In the genomic region with DNA sequence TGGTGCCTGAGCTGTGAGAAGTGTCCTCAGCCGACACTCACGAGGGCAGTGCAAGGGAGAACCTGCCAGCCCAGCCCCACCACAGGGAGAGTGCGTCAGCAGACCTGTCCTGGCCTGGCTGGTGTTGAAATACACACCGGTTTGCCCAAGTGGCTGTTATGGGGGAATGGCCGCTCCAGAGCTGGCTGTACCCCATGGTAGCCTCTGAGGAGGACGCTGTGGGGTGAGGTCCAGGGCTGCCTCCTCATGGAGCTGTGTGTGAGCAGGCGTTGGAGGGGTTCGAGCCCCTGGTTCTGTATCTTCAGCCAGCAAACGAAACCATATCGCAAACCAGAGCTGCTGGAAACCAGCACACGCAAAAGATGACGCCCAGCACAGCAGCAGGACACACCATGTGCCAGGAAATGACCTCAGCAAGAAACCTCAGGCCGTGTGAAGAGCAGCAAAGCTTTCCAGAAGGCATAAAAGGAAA, we compare ENCODE assay signal across 8 cellular contexts. TPM values are rescaled to one million over a fixed set of nuclear protein-coding genes. Genes with fewer than 3 reads are reported as not detected.
DNase-seq lines count a peak whose midpoint lies in the region; ATAC-seq and TF ChIP-seq lines count a peak whose summit lies in the region.

No MANE protein-coding gene starts in this region.

- CTCF ChIA-PET in IMR-90 (lab: Yijun Ruan, JAX): no interaction called here

- no peak overlapping the region for H3K9ac ChIP-seq in IMR-90 (ENCODE audit: low read depth, low read length)

- no peak overlapping the region for H2BK5ac ChIP-seq in IMR-90 (ENCODE audit: low read depth, low read length, poor library complexity, severe bottlenecking)

- no peak overlapping the region for H2BK15ac ChIP-seq in IMR-90 (ENCODE audit: low read depth, low read length)

- H4K5ac ChIP-seq in IMR-90 (ENCODE audit: low read depth, low read length): no peak overlapping the region

- no peaks in the 10 kb centered on the region for H3K27me3 Mint-ChIP-seq in osteocyte (ENCODE audit: unreplicated experiment)

- peaks cover 0 to 4% of the 10 kb centered on the region in 2 experiments; a peak in 2 of 4 replicates for H3K79me1 ChIP-seq in IMR-90 (ENCODE audit: low read depth in 1 of 2, low read length in 2 of 2)

- H4K91ac ChIP-seq in IMR-90 (ENCODE audit: insufficient read depth, low read depth, low read length): no peak overlapping the region

- no peak overlapping the region for H3K27ac Mint-ChIP-seq in osteocyte (ENCODE audit: unreplicated experiment)

- no peak overlapping the region for H2BK120ac ChIP-seq in IMR-90 (ENCODE audit: low read depth, low read length)

- peak overlapping the region; percentile 40 for H2AK9ac ChIP-seq in IMR-90 (replicated peaks; ENCODE audit: low read depth, low read length, poor library complexity)

- H3K36me3 ChIP-seq in IMR-90 (ENCODE audit: control insufficient read depth, insufficient read depth, low read length): peaks cover 24% of the 10 kb centered on the region

- peak; percentile 65 for DNase-seq in IMR-90
- DNase-seq in astrocyte of the spinal cord (ENCODE audit: low read depth, low spot score): peak; percentile 86
- DNase-seq in right cardiac atrium: peak; percentile 78 to 82 (median 82)
- peak; percentile 73 for DNase-seq in stromal cell of bone marrow (ENCODE audit: low read depth)
- DNase-seq in osteocyte (ENCODE audit: extremely low spot score, unreplicated experiment): no peak
- no peak for DNase-seq in NCI-H345 (lab: John Stamatoyannopoulos, UW)
- DNase-seq in dedifferentiated amniotic fluid mesenchymal stem cell (ENCODE audit: extremely low spot score): no peak
- no peak for DNase-seq in NCI-H1048 (lab: John Stamatoyannopoulos, UW)

- H3K27me3 ChIP-seq in IMR-90 (ENCODE audit: control insufficient read depth, insufficient read depth, low read length) (no peaks in the 10 kb centered on the region), right cardiac atrium (ENCODE audit: control insufficient read depth, insufficient read depth) (no peaks in the 10 kb centered on the region)

- no peaks in the 10 kb centered on the region; the same call in 1 of the 2 replicates for H3K9me1 ChIP-seq in IMR-90 (ENCODE audit: insufficient read depth, low read length)

- H3K14ac ChIP-seq in IMR-90 (replicated peaks; ENCODE audit: low read depth, low read length): no peak overlapping the region; the same call in 1 of the 2 replicates

- no peaks in the 10 kb centered on the region for H4K20me1 ChIP-seq in IMR-90 (ENCODE audit: insufficient read depth, low read length)

- TF ChIP-seq RAD21 in IMR-90 (IDR thresholded peaks at IDR 0.05; ENCODE audit: low read length): no peak

- H2AK5ac ChIP-seq in IMR-90 (ENCODE audit: low read depth, low read length): no peak overlapping the region

- in situ Hi-C loops in IMR-90 (cut with MboI; ENCODE audit: low sequenced_read_pairs): no loop called here
- in situ Hi-C loops in astrocyte of the spinal cord (cut with HindIII; ENCODE audit: low sequenced_read_pairs): no loop called here

- H3K4me3 Mint-ChIP-seq in osteocyte (ENCODE audit: unreplicated experiment): no peak overlapping the region

- H2BK20ac ChIP-seq in IMR-90 (ENCODE audit: low read depth, low read length): no peak overlapping the region

- POLR2A ChIA-PET in IMR-90 (lab: Charles Lee; ENCODE audit: unreplicated experiment): no interaction called here

- no peak for TF ChIP-seq POLR2A in IMR-90 (IDR thresholded peaks at IDR 0.05; ENCODE audit: low read depth, low read length)

- no peak overlapping the region for H3K27ac ChIP-seq in IMR-90 (ENCODE audit: insufficient read depth, low read length)
- peak overlapping the region; percentile 85 for H3K27ac ChIP-seq in right cardiac atrium (ENCODE audit: low read length)

- TF ChIP-seq CTCF in IMR-90 (conservative IDR thresholded peaks at IDR 0.05; ENCODE audit: low read depth, low read length): no peak
- no peak for TF ChIP-seq CTCF in astrocyte of the spinal cord (IDR thresholded peaks at IDR 0.05; ENCODE audit: low read depth, low read length)
- no peak for TF ChIP-seq CTCF in osteocyte (IDR thresholded peaks at IDR 0.05)

- 91% methylated on average over 6 of the region's 13 CpGs; no CpG with 5 or more reads in 1 of the 2 experiments for WGBS in IMR-90 (ENCODE audit: extremely low coverage in 2 of 2, insufficient read length in 1 of 2), 2 experiments
- WGBS in right cardiac atrium: 24% methylated on average over 13 of the region's 13 CpGs

- BruUV-seq in IMR-90 (replicated peaks; lab: Mats Ljungman, UMichigan): no TSS peak

- no peak overlapping the region for H3K4me2 ChIP-seq in IMR-90 (ENCODE audit: low read depth, low read length)

- H3K9me3 ChIP-seq in IMR-90 (ENCODE audit: control insufficient read depth, insufficient read depth, low read length) (no peaks in the 10 kb centered on the region), right cardiac atrium (ENCODE audit: control insufficient read depth, low read length) (no peaks in the 10 kb centered on the region)

- dilution Hi-C loops in IMR-90 (cut with HindIII; ENCODE audit: low sequenced_read_pairs, unreplicated experiment): no loop called here

- H3K4me1 ChIP-seq in IMR-90 (ENCODE audit: control insufficient read depth, insufficient read depth, low read length) (no peaks in the 10 kb centered on the region), right cardiac atrium (ENCODE audit: control insufficient read depth, insufficient read depth, low read length) (peaks cover 7% of the 10 kb centered on the region)

- no peak overlapping the region for H3K4ac ChIP-seq in IMR-90 (ENCODE audit: low read depth, low read length)

- H3K36me3 Mint-ChIP-seq in osteocyte (ENCODE audit: unreplicated experiment): peaks cover 8% of the 10 kb centered on the region

- ATAC-seq in IMR-90 (ENCODE audit: low read depth) (no peak), right cardiac atrium (peak; percentile 70 to 75)

- no peak overlapping the region for H3K4me3 ChIP-seq in IMR-90 (ENCODE audit: insufficient read depth, low read depth, low read length)
- no peak overlapping the region for H3K4me3 ChIP-seq in astrocyte of the spinal cord (ENCODE audit: low read depth, low read length)
- H3K4me3 ChIP-seq in right cardiac atrium (ENCODE audit: low read length): no peak overlapping the region

- H3K18ac ChIP-seq in IMR-90 (ENCODE audit: low read depth, low read length): no peak overlapping the region

- H4K8ac ChIP-seq in IMR-90 (ENCODE audit: low read depth in 2 of 2, low read length in 2 of 2): no peak overlapping the region

- H3K4me1 Mint-ChIP-seq in osteocyte (ENCODE audit: unreplicated experiment): peaks cover 2% of the 10 kb centered on the region

- H3K23ac ChIP-seq in IMR-90 (ENCODE audit: low read depth, low read length): no peak overlapping the region

- H2AFZ ChIP-seq in IMR-90 (replicated peaks; ENCODE audit: low read length, poor library complexity): no peak overlapping the region

- intact Hi-C loops in IMR-90 (cut with micrococcal nuclease) (no loop called here), right cardiac atrium (cut with DNase I) (no loop called here)

- no peaks in the 10 kb centered on the region for H3K9me3 Mint-ChIP-seq in osteocyte (ENCODE audit: unreplicated experiment)

- H3K56ac ChIP-seq in IMR-90 (ENCODE audit: extremely low read depth, insufficient read depth, low read length): no peak overlapping the region

TF ChIP-seq in IMR-90, 13 proteins besides CTCF, POLR2A, EP300 and RAD21:
- TF ChIP-seq, protein P1, sequence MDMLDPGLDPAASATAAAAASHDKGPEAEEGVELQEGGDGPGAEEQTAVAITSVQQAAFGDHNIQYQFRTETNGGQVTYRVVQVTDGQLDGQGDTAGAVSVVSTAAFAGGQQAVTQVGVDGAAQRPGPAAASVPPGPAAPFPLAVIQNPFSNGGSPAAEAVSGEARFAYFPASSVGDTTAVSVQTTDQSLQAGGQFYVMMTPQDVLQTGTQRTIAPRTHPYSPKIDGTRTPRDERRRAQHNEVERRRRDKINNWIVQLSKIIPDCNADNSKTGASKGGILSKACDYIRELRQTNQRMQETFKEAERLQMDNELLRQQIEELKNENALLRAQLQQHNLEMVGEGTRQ (IDR thresholded peaks at IDR 0.05; ENCODE audit: low read depth, low read length): 0 out of 2 replicates have a peak, but pooled peaks have one; percentile 27
- TF ChIP-seq CHD1 (IDR thresholded peaks at IDR 0.05; ENCODE audit: low read depth, low read length) (no peak), SMC3 (IDR thresholded peaks at IDR 0.05; ENCODE audit: low read depth, low read length) (no peak), MAFK (IDR thresholded peaks at IDR 0.05; ENCODE audit: low read depth, low read length) (no peak), FOS (IDR thresholded peaks at IDR 0.05; ENCODE audit: low read depth, low read length) (no peak), NFE2L2 (IDR thresholded peaks at IDR 0.05; ENCODE audit: low read depth, low read length) (no peak)

RNA-seq across cellular contexts. Expression of a gene that starts 9.3 kb away (rescaled TPM):
- total RNA-seq in IMR-90 (2012; rRNA removed) (3.9 and 5.3 TPM in 2 replicates), right cardiac atrium (100 to 1,000 TPM; 115 to 134 (median 125) TPM), osteocyte (12.6 and 13.6 TPM in 2 replicates)
- polyA plus RNA-seq in IMR-90 (2012; rRNA removed) (15.7 and 25.8 TPM in 2 replicates), right cardiac atrium (43.1 TPM)
- 10.3 and 41.0 TPM in 2 replicates for polyA plus RNA-seq in IMR-90 (2012; cell fraction: cytosol; rRNA removed)
- polyA plus RNA-seq in IMR-90 (2012; cell fraction: nucleus; rRNA removed; ENCODE audit: low replicate concordance): 48.7 and 143 TPM in 2 replicates

Comparison
In these comparisons a context has a peak if more than half of its experiments do, and no peak if none do; other contexts are left out.
1. DNase-seq: peak in IMR-90 (single experiment), astrocyte of the spinal cord (single experiment), right cardiac atrium (3 of 3) and stromal cell of bone marrow (single experiment); none in osteocyte (single experiment), NCI-H345 (single experiment), dedifferentiated amniotic fluid mesenchymal stem cell (single experiment) and NCI-H1048 (single experiment).